ENCODE assay signal across 14 cellular contexts in genomic region chr10:126425473-126426065, GRCh38.
"Had no signal": no experiment of that assay in that cellular context is flagged by ENCODE, and none has a peak within 500 bp of the region (broad histone marks: within the 10 kb centered on the region; RNA-seq: fewer than 3 reads in every experiment).

No MANE protein-coding gene starts in this region.

- DNase-seq: activated CD4-positive, alpha-beta memory T cell treated with anti-CD3 and anti-CD28 coated beads, Interleukin-2, amount 10 ng/mL, durations not matched to agents 7 days and 5 days; activated CD4-positive, alpha-beta T cell treated with anti-CD3 and anti-CD28 coated beads for 4 hours; activated effector memory CD4-positive, alpha-beta T cell treated with Interleukin-2 at 50 U/mL for 16 hours; activated naive CD4-positive, alpha-beta T cell treated with anti-CD3 and anti-CD28 coated beads, Interleukin-2, amount 50 U/mL, for 16 hours; activated T-cell treated with anti-CD3 and anti-CD28 coated beads, Interleukin-2, amount 50 U/mL, for 24 hours; left ventricle myocardium superior; mesendoderm; stimulated activated naive CD8-positive, alpha-beta T cell treated with anti-CD3 and anti-CD28 coated beads, Interleukin-15, amount 100 ng/mL, for 72 hours; T-helper 17 cell; testis; WERI-Rb-1 had no signal

- H3K27me3 ChIP-seq: testis had no signal

- H3K36me3 ChIP-seq: prostate gland, WERI-Rb-1 had no signal

- H3K27ac ChIP-seq: prostate gland, testis, WERI-Rb-1 had no signal

- H3K9me3 ChIP-seq: prostate gland, testis had no signal

- ATAC-seq: esophagus mucosa; left ventricle myocardium superior; sciatic nerve; stimulated activated naive CD8-positive, alpha-beta T cell treated with anti-CD3 and anti-CD28 coated beads, Interleukin-15, amount 100 ng/mL, for 72 hours; T-helper 17 cell had no signal

- H3K4me1 ChIP-seq: prostate gland, testis had no signal

- H3K4me3 ChIP-seq: prostate gland, testis had no signal
